1 cellular context compared by ENCODE assay signal in genomic region chr9:136656795-136657611, GRCh38.
TF ChIP-seq lines count a peak whose summit lies in the region.

No MANE protein-coding gene starts in this region.

TF ChIP-seq in IMR-90, 13 proteins besides CTCF, POLR2A, EP300 and RAD21 (continued from another document):
- TF ChIP-seq RCOR1 (IDR thresholded peaks at IDR 0.05; ENCODE audit: insufficient replicate concordance, low read length) = no peak
